8 cellular contexts compared by ENCODE assay signal in genomic region chr5:149564542-149565140, GRCh38. TPM values are rescaled to one million over a fixed set of nuclear protein-coding genes. Genes with fewer than 3 reads are reported as not detected.
A peak's percentile ranks its signal among the peaks of the same experiment; 100 is the strongest.
DNase-seq lines count a peak whose midpoint lies in the region; ATAC-seq, FAIRE-seq and TF ChIP-seq lines count a peak whose summit lies in the region.
"Not testable (repeated sequence)": the region's sequence is repeated elsewhere in the genome, so short reads cannot be mapped to it uniquely, and the experiment has no call there.

No MANE protein-coding gene starts in this region.

- H3K4me3 ChIP-seq in CD8-positive, alpha-beta T cell (ENCODE audit: low read depth, low read length); SK-N-MC; bronchial epithelial cell (ENCODE audit: low read depth, low read length): not testable (repeated sequence)
- peak overlapping the region in 1 of 4 donors; percentile 27 for H3K4me3 ChIP-seq in sigmoid colon

- H3K4me3 Mint-ChIP-seq in CD8-positive, alpha-beta T cell = not testable (repeated sequence)

- H3K27ac ChIP-seq in CD8-positive, alpha-beta T cell (ENCODE audit: low read depth, low read length); SK-N-MC: not testable (repeated sequence)
- peak overlapping the region in 3 of 4 donors; percentile 78 to 91 (median 90) for H3K27ac ChIP-seq in sigmoid colon

- not testable (repeated sequence) for H3K9ac ChIP-seq in SK-N-MC (ENCODE audit: insufficient read length)

- not testable (repeated sequence) for H3K27ac Mint-ChIP-seq in CD8-positive, alpha-beta T cell

- CTCF ChIA-PET in CD8-positive, alpha-beta T cell (lab: Charles Lee) = interaction anchor here (0.6 to 4.9 kb wide), 34 partner anchors 8 to 832 kb away, joined by 3 to 69 read pairs (median 4); partner anchors contain the start of genes ABLIM3, CSNK1A1 and IL17B

- DNase-seq in CD8-positive, alpha-beta T cell = peak in 3 of 7 experiments; percentile 17 to 53 (median 21)
- DNase-seq in GM19239 (ENCODE audit: insufficient read length, low spot score) = peak; percentile 37
- peak; percentile 53 for DNase-seq in NCI-H146 treated with DMSO at 0.1 percent for 48 hours (lab: John Stamatoyannopoulos, UW; ENCODE audit: unreplicated experiment)
- DNase-seq in SK-N-MC (ENCODE audit: low read depth, low spot score) = peak; percentile 53
- DNase-seq in bronchial epithelial cell (ENCODE audit: low read depth) = peak; percentile 83
- DNase-seq in iPS-NIHi11 (ENCODE audit: low spot score) = peak; percentile 79
- not testable (repeated sequence) for DNase-seq in sigmoid colon

- peak; percentile 98 for ATAC-seq in CD8-positive, alpha-beta T cell
- peak; percentile 80 for ATAC-seq in HG03060 (IDR thresholded peaks at IDR 0.05; ENCODE audit: low read depth, unreplicated experiment)

- POLR2A ChIA-PET in CD8-positive, alpha-beta T cell (lab: Charles Lee) = not testable (repeated sequence)

- H3K9me3 Mint-ChIP-seq in CD8-positive, alpha-beta T cell = not testable (repeated sequence)

- H3K27me3 ChIP-seq in CD8-positive, alpha-beta T cell (ENCODE audit: insufficient read depth, low read length); bronchial epithelial cell (ENCODE audit: control insufficient read depth, insufficient read depth, low read length); sigmoid colon: not testable (repeated sequence)

- TF ChIP-seq CTCF in CD8-positive, alpha-beta T cell (IDR thresholded peaks at IDR 0.05) = peak; percentile 75
- TF ChIP-seq CTCF in bronchial epithelial cell (IDR thresholded peaks at IDR 0.05; ENCODE audit: insufficient read depth, low read length, severe bottlenecking) = peak; percentile 29
- TF ChIP-seq CTCF in sigmoid colon (IDR thresholded peaks at IDR 0.05) = peak; percentile 55 to 75 (median 70)

- H3K4me1 ChIP-seq in CD8-positive, alpha-beta T cell (ENCODE audit: insufficient read depth, low read length) = not testable (repeated sequence)
- peaks cover 0 to 43% (median 38%) of the 10 kb centered on the region in 4 donors for H3K4me1 ChIP-seq in sigmoid colon

- intact Hi-C loops in CD8-positive, alpha-beta T cell (cut with DNase I, micrococcal nuclease) = loop anchor here (1.0 to 10.0 kb wide), 7 partner anchors 122 to 830 kb away; partner anchors contain the start of gene ABLIM3 (in 1 of the 2)
- intact Hi-C loops in sigmoid colon (cut with DNase I) = loop anchor here (1.0 to 10.0 kb wide), 4 partner anchors 121 to 420 kb away; partner anchors contain the start of gene ABLIM3

- not testable (repeated sequence) for H3K36me3 Mint-ChIP-seq in CD8-positive, alpha-beta T cell

- FAIRE-seq in GM19239 (lab: Jason Lieb, UNC) = peak; percentile 92
- FAIRE-seq in bronchial epithelial cell (lab: Jason Lieb, UNC) = not testable (repeated sequence)

- TF ChIP-seq POLR2A in sigmoid colon (IDR thresholded peaks at IDR 0.05) = not testable (repeated sequence)

- not testable (repeated sequence) for H3K36me3 ChIP-seq in CD8-positive, alpha-beta T cell (ENCODE audit: insufficient read depth, low read length); SK-N-MC (ENCODE audit: insufficient read depth, low read length); bronchial epithelial cell (ENCODE audit: control insufficient read depth, insufficient read depth, low read length); sigmoid colon

- H3K27me3 Mint-ChIP-seq in CD8-positive, alpha-beta T cell (ENCODE audit: low read depth) = not testable (repeated sequence)

- WGBS in sigmoid colon, 2 donors = 47 to 60% methylated on average over 15 of the region's 15 CpGs

- not testable (repeated sequence) for TF ChIP-seq EP300 in sigmoid colon (IDR thresholded peaks at IDR 0.05)

- not testable (repeated sequence) for H3K9me3 ChIP-seq in CD8-positive, alpha-beta T cell (ENCODE audit: low read length); SK-N-MC (ENCODE audit: low read depth, low read length); sigmoid colon

- H3K4me1 Mint-ChIP-seq in CD8-positive, alpha-beta T cell (ENCODE audit: low read depth) = peaks cover 17% of the 10 kb centered on the region

RNA-seq across cellular contexts. Expression of gene CSNK1A1, which starts 13.4 kb away (rescaled TPM):
- 100 to 1,000 TPM; 213 to 221 TPM for total RNA-seq in CD8-positive, alpha-beta T cell
- total RNA-seq in bronchial epithelial cell (518 and 682 TPM in 2 replicates), sigmoid colon (100 to 1,000 TPM; 214 to 298 (median 231) TPM)
- 100 to 1,000 TPM in 2 of 3 donors, 10 to 100 TPM in 1; 85.3 to 112 (median 107) TPM for polyA plus RNA-seq in sigmoid colon

RNA-seq across cellular contexts. Expression of gene ARHGEF37, which starts 16.7 kb away (rescaled TPM):
- total RNA-seq in CD8-positive, alpha-beta T cell = not detected
- 9.2 and 29.1 TPM in 2 replicates for total RNA-seq in bronchial epithelial cell
- total RNA-seq in sigmoid colon = 10 to 100 TPM; 23.5 to 51.0 (median 39.8) TPM
- polyA plus RNA-seq in sigmoid colon = 1 to 10 TPM; 4.8 to 7.2 (median 7.0) TPM
